ENCODE assay signal across 8 cellular contexts in genomic region chr20:25197173-25197869, GRCh38. TPM values are rescaled to one million over a fixed set of nuclear protein-coding genes. Genes with fewer than 3 reads are reported as not detected.
DNase-seq lines count a peak whose midpoint lies in the region; ATAC-seq and TF ChIP-seq lines count a peak whose summit lies in the region.

No MANE protein-coding gene starts in this region.

- H3K4me3 ChIP-seq in HUES6 (ENCODE audit: low read depth, low read length) (peak overlapping the region; percentile 81), astrocyte of the spinal cord (ENCODE audit: low read depth, low read length) (peak overlapping the region; percentile 93), SJCRH30 (no peak overlapping the region)

- H3K4me3 Mint-ChIP-seq in Calu3 (ENCODE audit: low read depth, unreplicated experiment): peak overlapping the region; percentile 91
- H3K4me3 Mint-ChIP-seq in naive thymus-derived CD8-positive, alpha-beta T cell: peak overlapping the region; percentile 86 to 95 (median 92)

- H3K9me3 Mint-ChIP-seq in Calu3 (ENCODE audit: low read depth, unreplicated experiment): no peaks in the 10 kb centered on the region
- no peaks in the 10 kb centered on the region for H3K9me3 Mint-ChIP-seq in naive thymus-derived CD8-positive, alpha-beta T cell

- intact Hi-C loops in Calu3 (cut with micrococcal nuclease; ENCODE audit: unreplicated experiment): no loop called here

- peak; percentile 10 for DNase-seq in Calu3
- DNase-seq in astrocyte of the spinal cord (ENCODE audit: low read depth, low spot score): no peak
- peak in 6 of 10 donors; percentile 19 to 43 (median 34) for DNase-seq in naive thymus-derived CD8-positive, alpha-beta T cell
- DNase-seq in SJCRH30: no peak

- H3K4me1 Mint-ChIP-seq in Calu3 (ENCODE audit: low read depth, unreplicated experiment): peaks cover 39% of the 10 kb centered on the region
- peaks cover 35 to 71% (median 63%) of the 10 kb centered on the region in 4 donors for H3K4me1 Mint-ChIP-seq in naive thymus-derived CD8-positive, alpha-beta T cell

- POLR2A ChIA-PET in naive thymus-derived CD8-positive, alpha-beta T cell (lab: Charles Lee): interaction anchor here (1.0 to 3.4 kb wide), 5 partner anchors 10 to 139 kb away, joined by 3 to 36 read pairs (median 4); partner anchors contain the start of genes ACSS1 and PYGB

- TSS peak; percentile 12 for BruUV-seq in Calu3 (replicated peaks; lab: Mats Ljungman, UMichigan)

- peak overlapping the region; percentile 47 for H3K27ac Mint-ChIP-seq in Calu3 (ENCODE audit: unreplicated experiment)
- H3K27ac Mint-ChIP-seq in naive thymus-derived CD8-positive, alpha-beta T cell: peak overlapping the region; percentile 78 to 97 (median 92)

- H3K27me3 Mint-ChIP-seq in Calu3 (ENCODE audit: unreplicated experiment): no peaks in the 10 kb centered on the region
- no peaks in the 10 kb centered on the region for H3K27me3 Mint-ChIP-seq in naive thymus-derived CD8-positive, alpha-beta T cell

- no peaks in the 10 kb centered on the region for H3K36me3 ChIP-seq in HUES6 (ENCODE audit: control insufficient read depth, insufficient read depth, low read length)
- no peaks in the 10 kb centered on the region; the same call in 1 of the 2 replicates for H3K36me3 ChIP-seq in SJCRH30

- CTCF ChIA-PET in Calu3 (lab: Charles Lee): no interaction called here

- no peak overlapping the region for H3K9ac ChIP-seq in HUES6 (ENCODE audit: low read length)

- H3K9me3 ChIP-seq in HUES6 (ENCODE audit: control insufficient read depth, insufficient read depth, low read depth, low read length) (no peaks in the 10 kb centered on the region), SJCRH30 (replicated peaks) (no peaks in the 10 kb centered on the region)

- in situ Hi-C loops in astrocyte of the spinal cord (cut with HindIII; ENCODE audit: low sequenced_read_pairs): no loop called here

- TF ChIP-seq CTCF in Calu3 (IDR thresholded peaks at IDR 0.05; ENCODE audit: unreplicated experiment): no peak
- no peak for TF ChIP-seq CTCF in astrocyte of the spinal cord (IDR thresholded peaks at IDR 0.05; ENCODE audit: low read depth, low read length)

- H3K4me1 ChIP-seq in HUES6 (ENCODE audit: control insufficient read depth, insufficient read depth, low read length) (peaks cover 16% of the 10 kb centered on the region), SJCRH30 (peaks cover 8% of the 10 kb centered on the region)

- H3K36me3 Mint-ChIP-seq in Calu3 (ENCODE audit: insufficient read depth, unreplicated experiment): peaks cover 28% of the 10 kb centered on the region
- peaks cover 0 to 3% (median 0%) of the 10 kb centered on the region in 3 donors for H3K36me3 Mint-ChIP-seq in naive thymus-derived CD8-positive, alpha-beta T cell

- ATAC-seq in naive thymus-derived CD8-positive, alpha-beta T cell: peak; percentile 43 to 55
- ATAC-seq in HG03097 (IDR thresholded peaks at IDR 0.05; ENCODE audit: low FRiP score, unreplicated experiment): no peak
- ATAC-seq in GM18498 (IDR thresholded peaks at IDR 0.05; ENCODE audit: unreplicated experiment): no peak
- ATAC-seq in HG03457 (IDR thresholded peaks at IDR 0.05; ENCODE audit: unreplicated experiment): no peak

- H3K27me3 ChIP-seq in HUES6 (ENCODE audit: control insufficient read depth, insufficient read depth, low read length): peaks cover 3% of the 10 kb centered on the region
- H3K27me3 ChIP-seq in SJCRH30: no peaks in the 10 kb centered on the region

- H3K27ac ChIP-seq in HUES6 (ENCODE audit: low read depth, low read length) (no peak overlapping the region), SJCRH30 (no peak overlapping the region)

RNA-seq across cellular contexts. Expression of gene ENTPD6, which starts 1.8 kb away (rescaled TPM):
- 56.3 and 61.5 TPM in 2 replicates for total RNA-seq in Calu3 (2022)
- 100 to 1,000 TPM; 109 to 110 TPM for total RNA-seq in naive thymus-derived CD8-positive, alpha-beta T cell
- 10 to 100 TPM; 39.9 to 50.5 (median 44.7) TPM for polyA plus RNA-seq in naive thymus-derived CD8-positive, alpha-beta T cell
- total RNA-seq in SJCRH30 (2014; rRNA removed; shearing (Covaris generic)): 53.5 and 53.6 TPM in 2 replicates

RNA-seq across cellular contexts. Expression of gene PYGB, which starts 50.6 kb away (rescaled TPM):
- 253 and 258 TPM in 2 replicates for total RNA-seq in Calu3 (2022)
- total RNA-seq in naive thymus-derived CD8-positive, alpha-beta T cell: 10 to 100 TPM; 50.2 to 54.4 TPM
- polyA plus RNA-seq in naive thymus-derived CD8-positive, alpha-beta T cell: 100 to 1,000 TPM in 1 of 3 donors, 10 to 100 TPM in 2; 39.9 to 107 (median 71.3) TPM
- total RNA-seq in SJCRH30 (2014; rRNA removed; shearing (Covaris generic)): 39.1 and 42.3 TPM in 2 replicates

Comparison
In these comparisons a context has a peak if more than half of its experiments do, and no peak if none do; other contexts are left out.
1. DNase-seq: peak in Calu3 (single experiment) and naive thymus-derived CD8-positive, alpha-beta T cell (6 of 10); none in astrocyte of the spinal cord (single experiment) and SJCRH30 (0 of 2).
2. ATAC-seq: peak in naive thymus-derived CD8-positive, alpha-beta T cell (2 of 2); none in HG03097 (single experiment), GM18498 (single experiment) and HG03457 (single experiment).